In the genomic region with DNA sequence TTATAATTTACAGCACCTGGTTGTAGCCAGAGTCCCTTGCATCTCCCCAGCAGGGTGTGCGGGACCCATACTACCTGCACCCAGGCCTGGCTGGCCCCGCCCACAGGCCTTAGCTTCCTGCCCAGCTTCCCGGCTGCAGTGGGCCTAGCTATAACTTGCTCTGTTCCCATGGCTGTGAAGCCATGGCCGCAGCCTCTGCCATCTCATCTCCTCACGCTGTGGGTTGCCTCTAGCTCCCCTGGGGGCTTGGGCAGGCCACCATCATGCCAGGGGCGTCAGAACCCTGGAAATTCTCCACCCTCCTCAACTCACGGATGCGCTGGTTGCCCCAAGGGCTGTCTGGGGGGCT, we compare ENCODE assay signal across 1 cellular context.
TF ChIP-seq lines count a peak whose summit lies in the region.

No MANE protein-coding gene starts in this region.

TF ChIP-seq in HepG2, 621 proteins besides CTCF, POLR2A, EP300 and RAD21:
- TF ChIP-seq, protein P1, sequence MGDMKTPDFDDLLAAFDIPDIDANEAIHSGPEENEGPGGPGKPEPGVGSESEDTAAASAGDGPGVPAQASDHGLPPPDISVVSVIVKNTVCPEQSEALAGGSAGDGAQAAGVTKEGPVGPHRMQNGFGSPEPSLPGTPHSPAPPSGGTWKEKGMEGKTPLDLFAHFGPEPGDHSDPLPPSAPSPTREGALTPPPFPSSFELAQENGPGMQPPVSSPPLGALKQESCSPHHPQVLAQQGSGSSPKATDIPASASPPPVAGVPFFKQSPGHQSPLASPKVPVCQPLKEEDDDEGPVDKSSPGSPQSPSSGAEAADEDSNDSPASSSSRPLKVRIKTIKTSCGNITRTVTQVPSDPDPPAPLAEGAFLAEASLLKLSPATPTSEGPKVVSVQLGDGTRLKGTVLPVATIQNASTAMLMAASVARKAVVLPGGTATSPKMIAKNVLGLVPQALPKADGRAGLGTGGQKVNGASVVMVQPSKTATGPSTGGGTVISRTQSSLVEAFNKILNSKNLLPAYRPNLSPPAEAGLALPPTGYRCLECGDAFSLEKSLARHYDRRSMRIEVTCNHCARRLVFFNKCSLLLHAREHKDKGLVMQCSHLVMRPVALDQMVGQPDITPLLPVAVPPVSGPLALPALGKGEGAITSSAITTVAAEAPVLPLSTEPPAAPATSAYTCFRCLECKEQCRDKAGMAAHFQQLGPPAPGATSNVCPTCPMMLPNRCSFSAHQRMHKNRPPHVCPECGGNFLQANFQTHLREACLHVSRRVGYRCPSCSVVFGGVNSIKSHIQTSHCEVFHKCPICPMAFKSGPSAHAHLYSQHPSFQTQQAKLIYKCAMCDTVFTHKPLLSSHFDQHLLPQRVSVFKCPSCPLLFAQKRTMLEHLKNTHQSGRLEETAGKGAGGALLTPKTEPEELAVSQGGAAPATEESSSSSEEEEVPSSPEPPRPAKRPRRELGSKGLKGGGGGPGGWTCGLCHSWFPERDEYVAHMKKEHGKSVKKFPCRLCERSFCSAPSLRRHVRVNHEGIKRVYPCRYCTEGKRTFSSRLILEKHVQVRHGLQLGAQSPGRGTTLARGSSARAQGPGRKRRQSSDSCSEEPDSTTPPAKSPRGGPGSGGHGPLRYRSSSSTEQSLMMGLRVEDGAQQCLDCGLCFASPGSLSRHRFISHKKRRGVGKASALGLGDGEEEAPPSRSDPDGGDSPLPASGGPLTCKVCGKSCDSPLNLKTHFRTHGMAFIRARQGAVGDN (CRISPR knock-in tag; IDR thresholded peaks at IDR 0.05), result 0 out of 2 replicates have a peak, but pooled peaks have one; percentile 12
- no peak for TF ChIP-seq REXO4 (CRISPR knock-in tag; IDR thresholded peaks at IDR 0.05; ENCODE audit: borderline replicate concordance)
- TF ChIP-seq, protein P2, sequence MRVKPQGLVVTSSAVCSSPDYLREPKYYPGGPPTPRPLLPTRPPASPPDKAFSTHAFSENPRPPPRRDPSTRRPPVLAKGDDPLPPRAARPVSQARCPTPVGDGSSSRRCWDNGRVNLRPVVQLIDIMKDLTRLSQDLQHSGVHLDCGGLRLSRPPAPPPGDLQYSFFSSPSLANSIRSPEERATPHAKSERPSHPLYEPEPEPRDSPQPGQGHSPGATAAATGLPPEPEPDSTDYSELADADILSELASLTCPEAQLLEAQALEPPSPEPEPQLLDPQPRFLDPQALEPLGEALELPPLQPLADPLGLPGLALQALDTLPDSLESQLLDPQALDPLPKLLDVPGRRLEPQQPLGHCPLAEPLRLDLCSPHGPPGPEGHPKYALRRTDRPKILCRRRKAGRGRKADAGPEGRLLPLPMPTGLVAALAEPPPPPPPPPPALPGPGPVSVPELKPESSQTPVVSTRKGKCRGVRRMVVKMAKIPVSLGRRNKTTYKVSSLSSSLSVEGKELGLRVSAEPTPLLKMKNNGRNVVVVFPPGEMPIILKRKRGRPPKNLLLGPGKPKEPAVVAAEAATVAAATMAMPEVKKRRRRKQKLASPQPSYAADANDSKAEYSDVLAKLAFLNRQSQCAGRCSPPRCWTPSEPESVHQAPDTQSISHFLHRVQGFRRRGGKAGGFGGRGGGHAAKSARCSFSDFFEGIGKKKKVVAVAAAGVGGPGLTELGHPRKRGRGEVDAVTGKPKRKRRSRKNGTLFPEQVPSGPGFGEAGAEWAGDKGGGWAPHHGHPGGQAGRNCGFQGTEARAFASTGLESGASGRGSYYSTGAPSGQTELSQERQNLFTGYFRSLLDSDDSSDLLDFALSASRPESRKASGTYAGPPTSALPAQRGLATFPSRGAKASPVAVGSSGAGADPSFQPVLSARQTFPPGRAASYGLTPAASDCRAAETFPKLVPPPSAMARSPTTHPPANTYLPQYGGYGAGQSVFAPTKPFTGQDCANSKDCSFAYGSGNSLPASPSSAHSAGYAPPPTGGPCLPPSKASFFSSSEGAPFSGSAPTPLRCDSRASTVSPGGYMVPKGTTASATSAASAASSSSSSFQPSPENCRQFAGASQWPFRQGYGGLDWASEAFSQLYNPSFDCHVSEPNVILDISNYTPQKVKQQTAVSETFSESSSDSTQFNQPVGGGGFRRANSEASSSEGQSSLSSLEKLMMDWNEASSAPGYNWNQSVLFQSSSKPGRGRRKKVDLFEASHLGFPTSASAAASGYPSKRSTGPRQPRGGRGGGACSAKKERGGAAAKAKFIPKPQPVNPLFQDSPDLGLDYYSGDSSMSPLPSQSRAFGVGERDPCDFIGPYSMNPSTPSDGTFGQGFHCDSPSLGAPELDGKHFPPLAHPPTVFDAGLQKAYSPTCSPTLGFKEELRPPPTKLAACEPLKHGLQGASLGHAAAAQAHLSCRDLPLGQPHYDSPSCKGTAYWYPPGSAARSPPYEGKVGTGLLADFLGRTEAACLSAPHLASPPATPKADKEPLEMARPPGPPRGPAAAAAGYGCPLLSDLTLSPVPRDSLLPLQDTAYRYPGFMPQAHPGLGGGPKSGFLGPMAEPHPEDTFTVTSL (CRISPR knock-in tag; IDR thresholded peaks at IDR 0.05; ENCODE audit: borderline replicate concordance), result no peak
- no peak for TF ChIP-seq CREB1 (IDR thresholded peaks at IDR 0.05)
- no peak for TF ChIP-seq CREB1 (CRISPR knock-in tag; IDR thresholded peaks at IDR 0.05)
- TF ChIP-seq TAF1 (CRISPR knock-in tag; IDR thresholded peaks at IDR 0.05), result no peak
TF ChIP-seq in HepG2: peak in this region for 1.
